8 cellular contexts compared by ENCODE assay signal in genomic region chr16:2048116-2048543, GRCh38. TPM values are rescaled to one million over a fixed set of nuclear protein-coding genes. Genes with fewer than 3 reads are reported as not detected.
A peak's percentile ranks its signal among the peaks of the same experiment; 100 is the strongest.
DNase-seq lines count a peak whose midpoint lies in the region; ATAC-seq and TF ChIP-seq lines count a peak whose summit lies in the region.

No MANE protein-coding gene starts in this region.

- H2BK15ac ChIP-seq in IMR-90 (ENCODE audit: low read depth, low read length) = no peak overlapping the region

- H3K4me3 Mint-ChIP-seq in CD4-positive, alpha-beta T cell = peak overlapping the region; percentile 93
- H3K4me3 Mint-ChIP-seq in central memory CD8-positive, alpha-beta T cell = peak overlapping the region; percentile 88

- POLR2A ChIA-PET in CD4-positive, alpha-beta T cell (lab: Charles Lee) = interaction anchor here (0.9 to 3.0 kb wide), 9 partner anchors 26 to 730 kb away, joined by 3 to 32 read pairs (median 4); partner anchors contain the start of genes PGP, RPS2 and TRAF7
- POLR2A ChIA-PET in IMR-90 (lab: Charles Lee; ENCODE audit: unreplicated experiment) = no interaction called here

- peak overlapping the region; percentile 74 for H3K23ac ChIP-seq in IMR-90 (ENCODE audit: low read depth, low read length)

- ATAC-seq in CD4-positive, alpha-beta T cell (ENCODE audit: poor library complexity) = peak; percentile 35
- peak; percentile 30 for ATAC-seq in IMR-90 (ENCODE audit: low read depth)
- peak; percentile 33 for ATAC-seq in central memory CD8-positive, alpha-beta T cell (replicated peaks; ENCODE audit: extremely low read depth, poor library complexity, severe bottlenecking)

- TF ChIP-seq CTCF in CD4-positive, alpha-beta T cell (IDR thresholded peaks at IDR 0.05) = no peak
- TF ChIP-seq CTCF in IMR-90 (conservative IDR thresholded peaks at IDR 0.05; ENCODE audit: low read depth, low read length) = no peak

- 1% methylated on average over 20 of the region's 30 CpGs; no CpG with 5 or more reads in 1 of the 2 experiments for WGBS in IMR-90 (ENCODE audit: extremely low coverage in 2 of 2, insufficient read length in 1 of 2), 2 experiments

- peak overlapping the region in 1 of 2 experiments; percentile 58; a peak in 1 of 4 replicates for H4K8ac ChIP-seq in IMR-90 (ENCODE audit: low read depth in 2 of 2, low read length in 2 of 2)

- peak overlapping the region; percentile 56 for H3K27ac Mint-ChIP-seq in CD4-positive, alpha-beta T cell
- peak overlapping the region; percentile 77 for H3K27ac Mint-ChIP-seq in central memory CD8-positive, alpha-beta T cell (ENCODE audit: low read depth)

- intact Hi-C loops in CD4-positive, alpha-beta T cell (cut with DNase I, micrococcal nuclease) = loop anchor here in 1 of 2 experiments (1.0 to 10.0 kb wide), 9 partner anchors 25 to 634 kb away; partner anchors contain the start of genes CLCN7, KCTD5, MLST8 and NDUFB10
- intact Hi-C loops in IMR-90 (cut with micrococcal nuclease) = no loop called here

- peak overlapping the region; percentile 54 for H3K56ac ChIP-seq in IMR-90 (ENCODE audit: extremely low read depth, insufficient read depth, low read length)

- peaks cover 23% of the 10 kb centered on the region for H3K4me1 Mint-ChIP-seq in CD4-positive, alpha-beta T cell (ENCODE audit: low read depth)
- peaks cover 27% of the 10 kb centered on the region for H3K4me1 Mint-ChIP-seq in central memory CD8-positive, alpha-beta T cell

- peaks cover 26% of the 10 kb centered on the region for H3K36me3 ChIP-seq in IMR-90 (ENCODE audit: control insufficient read depth, insufficient read depth, low read length)
- H3K36me3 ChIP-seq in muscle layer of duodenum (ENCODE audit: control insufficient read depth in 1 of 2, insufficient read depth in 2 of 2, low read length in 2 of 2) = peaks cover 3 to 14% of the 10 kb centered on the region in 2 donors

- H3K9me3 ChIP-seq in CD4-positive, alpha-beta T cell (ENCODE audit: control insufficient read depth, low read length) = no peaks in the 10 kb centered on the region
- H3K9me3 ChIP-seq in IMR-90 (ENCODE audit: control insufficient read depth, insufficient read depth, low read length) (no peaks in the 10 kb centered on the region), muscle layer of duodenum (ENCODE audit: control insufficient read depth in 1 of 2, low read length in 2 of 2) (no peaks in the 10 kb centered on the region)

- peak overlapping the region; percentile 72 for H3K4ac ChIP-seq in IMR-90 (ENCODE audit: low read depth, low read length)

- H3K79me1 ChIP-seq in IMR-90 (ENCODE audit: low read depth in 1 of 2, low read length in 2 of 2) = peaks cover 27 to 60% of the 10 kb centered on the region in 2 experiments

- no peaks in the 10 kb centered on the region for H3K27me3 Mint-ChIP-seq in CD4-positive, alpha-beta T cell
- no peaks in the 10 kb centered on the region for H3K27me3 Mint-ChIP-seq in central memory CD8-positive, alpha-beta T cell

- TF ChIP-seq RAD21 in IMR-90 (IDR thresholded peaks at IDR 0.05; ENCODE audit: low read length) = no peak

- H2BK20ac ChIP-seq in IMR-90 (ENCODE audit: low read depth, low read length) = no peak overlapping the region

- H3K9me1 ChIP-seq in IMR-90 (ENCODE audit: insufficient read depth, low read length) = peaks cover 10% of the 10 kb centered on the region

- H4K20me1 ChIP-seq in IMR-90 (ENCODE audit: insufficient read depth, low read length) = no peaks in the 10 kb centered on the region; the same call in none of the 2 replicates

- no peak for TF ChIP-seq POLR2A in IMR-90 (IDR thresholded peaks at IDR 0.05; ENCODE audit: low read depth, low read length)

- peak overlapping the region; percentile 75 for H3K4me2 ChIP-seq in IMR-90 (ENCODE audit: low read depth, low read length)

- H4K91ac ChIP-seq in IMR-90 (ENCODE audit: insufficient read depth, low read depth, low read length) = no peak overlapping the region

- H3K4me1 ChIP-seq in IMR-90 (ENCODE audit: control insufficient read depth, insufficient read depth, low read length) (peaks cover 11% of the 10 kb centered on the region), muscle layer of duodenum (ENCODE audit: control insufficient read depth in 1 of 2, insufficient read depth in 2 of 2, low read length in 2 of 2) (peaks cover 7 to 35% of the 10 kb centered on the region in 2 donors)

- no peak overlapping the region for H2BK120ac ChIP-seq in IMR-90 (ENCODE audit: low read depth, low read length)

- peak overlapping the region; percentile 86 for H3K14ac ChIP-seq in IMR-90 (replicated peaks; ENCODE audit: low read depth, low read length)

- dilution Hi-C loops in IMR-90 (cut with HindIII; ENCODE audit: low sequenced_read_pairs, unreplicated experiment) = no loop called here

- H2AK9ac ChIP-seq in IMR-90 (replicated peaks; ENCODE audit: low read depth, low read length, poor library complexity) = peak overlapping the region; percentile 93

- no TSS peak for BruUV-seq in IMR-90 (replicated peaks; lab: Mats Ljungman, UMichigan)

- CTCF ChIA-PET in CD4-positive, alpha-beta T cell (lab: Charles Lee) = interaction anchor here (0.7 to 2.0 kb wide), 7 partner anchors 9 to 107 kb away, joined by 3 to 14 read pairs (median 4); partner anchors contain the start of genes RPS2 and TRAF7
- CTCF ChIA-PET in IMR-90 (lab: Yijun Ruan, JAX) = interaction anchor here (0.9 to 1.3 kb wide), 2 partner anchors 30 to 92 kb away, joined by 3 to 6 read pairs; no protein-coding TSS in a partner anchor

- peaks cover 17% of the 10 kb centered on the region for H3K36me3 Mint-ChIP-seq in CD4-positive, alpha-beta T cell (ENCODE audit: low read depth)
- peaks cover 16% of the 10 kb centered on the region for H3K36me3 Mint-ChIP-seq in central memory CD8-positive, alpha-beta T cell (ENCODE audit: insufficient read depth)

- H3K9me3 Mint-ChIP-seq in CD4-positive, alpha-beta T cell = no peaks in the 10 kb centered on the region
- no peaks in the 10 kb centered on the region for H3K9me3 Mint-ChIP-seq in central memory CD8-positive, alpha-beta T cell

- peak overlapping the region; percentile 79 for H3K9ac ChIP-seq in IMR-90 (ENCODE audit: low read depth, low read length)

- no peak overlapping the region for H3K27ac ChIP-seq in CD4-positive, alpha-beta T cell (ENCODE audit: low read depth, low read length)
- H3K27ac ChIP-seq in IMR-90 (ENCODE audit: insufficient read depth, low read length) = peak overlapping the region; percentile 34
- H3K27ac ChIP-seq in muscle layer of duodenum (ENCODE audit: low read length) = peak overlapping the region; percentile 21

- no peak overlapping the region for H3K18ac ChIP-seq in IMR-90 (ENCODE audit: low read depth, low read length)

- H2BK5ac ChIP-seq in IMR-90 (ENCODE audit: low read depth, low read length, poor library complexity, severe bottlenecking) = no peak overlapping the region

- peak overlapping the region; percentile 67 for H3K4me3 ChIP-seq in IMR-90 (ENCODE audit: insufficient read depth, low read depth, low read length)
- peak overlapping the region; percentile 90 to 98 for H3K4me3 ChIP-seq in muscle layer of duodenum (ENCODE audit: low read depth in 1 of 2, low read length in 2 of 2)

- in situ Hi-C loops in IMR-90 (cut with MboI; ENCODE audit: low sequenced_read_pairs) = no loop called here

- H3K27me3 ChIP-seq in CD4-positive, alpha-beta T cell (ENCODE audit: control insufficient read depth, insufficient read depth, low read length) = no peaks in the 10 kb centered on the region
- H3K27me3 ChIP-seq in IMR-90 (ENCODE audit: control insufficient read depth, insufficient read depth, low read length) (no peaks in the 10 kb centered on the region), muscle layer of duodenum (ENCODE audit: low read depth, low read length) (no peaks in the 10 kb centered on the region)

- H4K5ac ChIP-seq in IMR-90 (ENCODE audit: low read depth, low read length) = no peak overlapping the region

- peak in 1 of 10 experiments; percentile 12 for DNase-seq in CD4-positive, alpha-beta T cell
- DNase-seq in IMR-90 (no peak), NOMO-1 (lab: John Stamatoyannopoulos, UW; ENCODE audit: unreplicated experiment in 2 of 2) (no peak), SIG-M5 (lab: John Stamatoyannopoulos, UW) (no peak), OCI-M2 (lab: John Stamatoyannopoulos, UW; ENCODE audit: unreplicated experiment) (no peak)
- DNase-seq in central memory CD8-positive, alpha-beta T cell (ENCODE audit: low spot score in 2 of 2) = no peak
- no peak for DNase-seq in stimulated activated CD4-positive, alpha-beta T cell treated with anti-CD3 and anti-CD28 coated beads, Interleukin-1b, Interleukin-23, amount 100 ng/mL, for 48 hours

- peak overlapping the region; percentile 93 for H2AFZ ChIP-seq in IMR-90 (replicated peaks; ENCODE audit: low read length, poor library complexity)

- peak overlapping the region; percentile 66; the same call in 1 of the 2 replicates for H2AK5ac ChIP-seq in IMR-90 (ENCODE audit: low read depth, low read length)

TF ChIP-seq in IMR-90, 13 proteins besides CTCF, POLR2A, EP300 and RAD21 (continues in another document):
- no peak for TF ChIP-seq RCOR1 (IDR thresholded peaks at IDR 0.05; ENCODE audit: insufficient replicate concordance, low read length)

RNA-seq across cellular contexts. Expression of gene TSC2, which starts 0.3 kb away (rescaled TPM):
- 10 to 100 TPM; 83.0 to 85.0 TPM for total RNA-seq in CD4-positive, alpha-beta T cell
- 22.8 and 31.4 TPM in 2 replicates for total RNA-seq in IMR-90 (2012; rRNA removed)
- polyA plus RNA-seq in IMR-90 (2012; rRNA removed) = 88.6 and 95.9 TPM in 2 replicates
- polyA plus RNA-seq in IMR-90 (2012; cell fraction: cytosol; rRNA removed) = 51.7 and 66.3 TPM in 2 replicates
- polyA plus RNA-seq in IMR-90 (2012; cell fraction: nucleus; rRNA removed; ENCODE audit: low replicate concordance) = 202 and 503 TPM in 2 replicates

RNA-seq across cellular contexts. Expression of gene NTHL1, which starts 0.5 kb away (rescaled TPM):
- total RNA-seq in CD4-positive, alpha-beta T cell = 1 to 10 TPM; 2.7 to 2.9 TPM
- 22.8 and 28.1 TPM in 2 replicates for total RNA-seq in IMR-90 (2012; rRNA removed)
- 28.0 and 33.3 TPM in 2 replicates for polyA plus RNA-seq in IMR-90 (2012; rRNA removed)
- 46.3 and 54.8 TPM in 2 replicates for polyA plus RNA-seq in IMR-90 (2012; cell fraction: cytosol; rRNA removed)
- 20.6 and 53.2 TPM in 2 replicates for polyA plus RNA-seq in IMR-90 (2012; cell fraction: nucleus; rRNA removed; ENCODE audit: low replicate concordance)

RNA-seq across cellular contexts. Expression of gene NHERF2, which starts 21.4 kb away (rescaled TPM):
- total RNA-seq in CD4-positive, alpha-beta T cell = 1 to 10 TPM; 1.9 to 2.0 TPM
- 18.6 and 20.8 TPM in 2 replicates for total RNA-seq in IMR-90 (2012; rRNA removed)
- polyA plus RNA-seq in IMR-90 (2012; rRNA removed) = 77.8 and 96.6 TPM in 2 replicates
- 98.1 and 126 TPM in 2 replicates for polyA plus RNA-seq in IMR-90 (2012; cell fraction: cytosol; rRNA removed)
- 54.5 and 134 TPM in 2 replicates for polyA plus RNA-seq in IMR-90 (2012; cell fraction: nucleus; rRNA removed; ENCODE audit: low replicate concordance)

RNA-seq across cellular contexts. Expression of gene NPW, which starts 28.5 kb away (rescaled TPM):
- under 1 TPM in 1 of 2 experiments, not detected in 1; 0.80 TPM for total RNA-seq in CD4-positive, alpha-beta T cell
- 0.18 TPM in 1 of 2 replicates, not detected in the other for total RNA-seq in IMR-90 (2012; rRNA removed)
- polyA plus RNA-seq in IMR-90 (2012; rRNA removed) = 2.0 and 3.7 TPM in 2 replicates
- 6.1 and 9.0 TPM in 2 replicates for polyA plus RNA-seq in IMR-90 (2012; cell fraction: cytosol; rRNA removed)
- polyA plus RNA-seq in IMR-90 (2012; cell fraction: nucleus; rRNA removed; ENCODE audit: low replicate concordance) = 2.5 and 7.1 TPM in 2 replicates

RNA-seq across cellular contexts. Expression of gene ZNF598, which starts 38.5 kb away (rescaled TPM):
- total RNA-seq in CD4-positive, alpha-beta T cell = 10 to 100 TPM; 39.7 to 43.6 TPM
- 3.4 and 4.4 TPM in 2 replicates for total RNA-seq in IMR-90 (2012; rRNA removed)
- 36.4 and 40.6 TPM in 2 replicates for polyA plus RNA-seq in IMR-90 (2012; rRNA removed)
- polyA plus RNA-seq in IMR-90 (2012; cell fraction: cytosol; rRNA removed) = 23.6 and 37.3 TPM in 2 replicates
- 98.8 and 225 TPM in 2 replicates for polyA plus RNA-seq in IMR-90 (2012; cell fraction: nucleus; rRNA removed; ENCODE audit: low replicate concordance)
